ENCODE assay signal across 1 cellular context in the genomic region with DNA sequence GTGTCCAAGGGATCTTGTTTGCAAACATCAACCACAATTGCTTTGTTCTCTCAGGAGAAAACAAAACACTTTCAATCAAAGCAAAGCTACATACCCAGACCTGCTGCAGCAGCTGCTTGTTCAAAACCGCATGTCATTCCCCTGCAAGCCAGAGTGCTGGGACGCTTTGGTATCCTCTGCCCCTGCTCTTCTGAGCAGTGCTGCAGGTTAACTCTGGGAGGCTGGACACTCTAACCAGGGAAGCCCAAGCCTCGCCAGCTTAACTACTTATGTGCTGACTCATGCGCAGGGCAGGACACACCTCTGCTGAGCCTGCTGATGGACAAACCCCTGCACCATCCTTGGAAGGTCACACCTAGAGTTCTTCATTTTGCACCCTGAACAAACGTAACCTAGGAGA.
TF ChIP-seq lines count a peak whose summit lies in the region.

No MANE protein-coding gene starts in this region.

TF ChIP-seq in GM23338, 12 proteins besides CTCF, POLR2A, EP300 and RAD21 (continued from another document):
- TF ChIP-seq, protein P1, sequence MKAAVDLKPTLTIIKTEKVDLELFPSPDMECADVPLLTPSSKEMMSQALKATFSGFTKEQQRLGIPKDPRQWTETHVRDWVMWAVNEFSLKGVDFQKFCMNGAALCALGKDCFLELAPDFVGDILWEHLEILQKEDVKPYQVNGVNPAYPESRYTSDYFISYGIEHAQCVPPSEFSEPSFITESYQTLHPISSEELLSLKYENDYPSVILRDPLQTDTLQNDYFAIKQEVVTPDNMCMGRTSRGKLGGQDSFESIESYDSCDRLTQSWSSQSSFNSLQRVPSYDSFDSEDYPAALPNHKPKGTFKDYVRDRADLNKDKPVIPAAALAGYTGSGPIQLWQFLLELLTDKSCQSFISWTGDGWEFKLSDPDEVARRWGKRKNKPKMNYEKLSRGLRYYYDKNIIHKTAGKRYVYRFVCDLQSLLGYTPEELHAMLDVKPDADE (IDR thresholded peaks at IDR 0.05), result no peak
- TF ChIP-seq CREB1 (CRISPR knock-in tag; IDR thresholded peaks at IDR 0.05; ENCODE audit: low read depth) (no peak), POLR2AphosphoS5 (IDR thresholded peaks at IDR 0.05; ENCODE audit: low read depth) (no peak), STAT1 (IDR thresholded peaks at IDR 0.05; ENCODE audit: unreplicated experiment) (no peak), JUNB (IDR thresholded peaks at IDR 0.05; ENCODE audit: unreplicated experiment) (no peak), ZNF114 (CRISPR knock-in tag; IDR thresholded peaks at IDR 0.05) (no peak), NANOG (IDR thresholded peaks at IDR 0.05; ENCODE audit: borderline replicate concordance) (no peak)
- TF ChIP-seq, protein P2, sequence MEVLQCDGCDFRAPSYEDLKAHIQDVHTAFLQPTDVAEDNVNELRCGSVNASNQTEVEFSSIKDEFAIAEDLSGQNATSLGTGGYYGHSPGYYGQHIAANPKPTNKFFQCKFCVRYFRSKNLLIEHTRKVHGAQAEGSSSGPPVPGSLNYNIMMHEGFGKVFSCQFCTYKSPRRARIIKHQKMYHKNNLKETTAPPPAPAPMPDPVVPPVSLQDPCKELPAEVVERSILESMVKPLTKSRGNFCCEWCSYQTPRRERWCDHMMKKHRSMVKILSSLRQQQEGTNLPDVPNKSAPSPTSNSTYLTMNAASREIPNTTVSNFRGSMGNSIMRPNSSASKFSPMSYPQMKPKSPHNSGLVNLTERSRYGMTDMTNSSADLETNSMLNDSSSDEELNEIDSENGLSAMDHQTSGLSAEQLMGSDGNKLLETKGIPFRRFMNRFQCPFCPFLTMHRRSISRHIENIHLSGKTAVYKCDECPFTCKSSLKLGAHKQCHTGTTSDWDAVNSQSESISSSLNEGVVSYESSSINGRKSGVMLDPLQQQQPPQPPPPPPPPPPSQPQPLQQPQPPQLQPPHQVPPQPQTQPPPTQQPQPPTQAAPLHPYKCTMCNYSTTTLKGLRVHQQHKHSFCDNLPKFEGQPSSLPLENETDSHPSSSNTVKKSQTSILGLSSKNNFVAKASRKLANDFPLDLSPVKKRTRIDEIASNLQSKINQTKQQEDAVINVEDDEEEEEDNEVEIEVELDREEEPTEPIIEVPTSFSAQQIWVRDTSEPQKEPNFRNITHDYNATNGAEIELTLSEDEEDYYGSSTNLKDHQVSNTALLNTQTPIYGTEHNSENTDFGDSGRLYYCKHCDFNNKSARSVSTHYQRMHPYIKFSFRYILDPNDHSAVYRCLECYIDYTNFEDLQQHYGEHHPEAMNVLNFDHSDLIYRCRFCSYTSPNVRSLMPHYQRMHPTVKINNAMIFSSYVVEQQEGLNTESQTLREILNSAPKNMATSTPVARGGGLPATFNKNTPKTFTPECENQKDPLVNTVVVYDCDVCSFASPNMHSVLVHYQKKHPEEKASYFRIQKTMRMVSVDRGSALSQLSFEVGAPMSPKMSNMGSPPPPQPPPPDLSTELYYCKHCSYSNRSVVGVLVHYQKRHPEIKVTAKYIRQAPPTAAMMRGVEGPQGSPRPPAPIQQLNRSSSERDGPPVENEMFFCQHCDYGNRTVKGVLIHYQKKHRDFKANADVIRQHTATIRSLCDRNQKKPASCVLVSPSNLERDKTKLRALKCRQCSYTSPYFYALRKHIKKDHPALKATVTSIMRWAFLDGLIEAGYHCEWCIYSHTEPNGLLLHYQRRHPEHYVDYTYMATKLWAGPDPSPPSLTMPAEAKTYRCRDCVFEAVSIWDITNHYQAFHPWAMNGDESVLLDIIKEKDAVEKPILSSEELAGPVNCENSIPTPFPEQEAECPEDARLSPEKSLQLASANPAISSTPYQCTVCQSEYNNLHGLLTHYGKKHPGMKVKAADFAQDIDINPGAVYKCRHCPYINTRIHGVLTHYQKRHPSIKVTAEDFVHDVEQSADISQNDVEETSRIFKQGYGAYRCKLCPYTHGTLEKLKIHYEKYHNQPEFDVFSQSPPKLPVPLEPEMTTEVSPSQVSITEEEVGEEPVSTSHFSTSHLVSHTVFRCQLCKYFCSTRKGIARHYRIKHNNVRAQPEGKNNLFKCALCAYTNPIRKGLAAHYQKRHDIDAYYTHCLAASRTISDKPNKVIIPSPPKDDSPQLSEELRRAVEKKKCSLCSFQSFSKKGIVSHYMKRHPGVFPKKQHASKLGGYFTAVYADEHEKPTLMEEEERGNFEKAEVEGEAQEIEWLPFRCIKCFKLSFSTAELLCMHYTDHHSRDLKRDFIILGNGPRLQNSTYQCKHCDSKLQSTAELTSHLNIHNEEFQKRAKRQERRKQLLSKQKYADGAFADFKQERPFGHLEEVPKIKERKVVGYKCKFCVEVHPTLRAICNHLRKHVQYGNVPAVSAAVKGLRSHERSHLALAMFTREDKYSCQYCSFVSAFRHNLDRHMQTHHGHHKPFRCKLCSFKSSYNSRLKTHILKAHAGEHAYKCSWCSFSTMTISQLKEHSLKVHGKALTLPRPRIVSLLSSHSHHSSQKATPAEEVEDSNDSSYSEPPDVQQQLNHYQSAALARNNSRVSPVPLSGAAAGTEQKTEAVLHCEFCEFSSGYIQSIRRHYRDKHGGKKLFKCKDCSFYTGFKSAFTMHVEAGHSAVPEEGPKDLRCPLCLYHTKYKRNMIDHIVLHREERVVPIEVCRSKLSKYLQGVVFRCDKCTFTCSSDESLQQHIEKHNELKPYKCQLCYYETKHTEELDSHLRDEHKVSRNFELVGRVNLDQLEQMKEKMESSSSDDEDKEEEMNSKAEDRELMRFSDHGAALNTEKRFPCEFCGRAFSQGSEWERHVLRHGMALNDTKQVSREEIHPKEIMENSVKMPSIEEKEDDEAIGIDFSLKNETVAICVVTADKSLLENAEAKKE (CRISPR knock-in tag; IDR thresholded peaks at IDR 0.05), result no peak
- TF ChIP-seq, protein P3, sequence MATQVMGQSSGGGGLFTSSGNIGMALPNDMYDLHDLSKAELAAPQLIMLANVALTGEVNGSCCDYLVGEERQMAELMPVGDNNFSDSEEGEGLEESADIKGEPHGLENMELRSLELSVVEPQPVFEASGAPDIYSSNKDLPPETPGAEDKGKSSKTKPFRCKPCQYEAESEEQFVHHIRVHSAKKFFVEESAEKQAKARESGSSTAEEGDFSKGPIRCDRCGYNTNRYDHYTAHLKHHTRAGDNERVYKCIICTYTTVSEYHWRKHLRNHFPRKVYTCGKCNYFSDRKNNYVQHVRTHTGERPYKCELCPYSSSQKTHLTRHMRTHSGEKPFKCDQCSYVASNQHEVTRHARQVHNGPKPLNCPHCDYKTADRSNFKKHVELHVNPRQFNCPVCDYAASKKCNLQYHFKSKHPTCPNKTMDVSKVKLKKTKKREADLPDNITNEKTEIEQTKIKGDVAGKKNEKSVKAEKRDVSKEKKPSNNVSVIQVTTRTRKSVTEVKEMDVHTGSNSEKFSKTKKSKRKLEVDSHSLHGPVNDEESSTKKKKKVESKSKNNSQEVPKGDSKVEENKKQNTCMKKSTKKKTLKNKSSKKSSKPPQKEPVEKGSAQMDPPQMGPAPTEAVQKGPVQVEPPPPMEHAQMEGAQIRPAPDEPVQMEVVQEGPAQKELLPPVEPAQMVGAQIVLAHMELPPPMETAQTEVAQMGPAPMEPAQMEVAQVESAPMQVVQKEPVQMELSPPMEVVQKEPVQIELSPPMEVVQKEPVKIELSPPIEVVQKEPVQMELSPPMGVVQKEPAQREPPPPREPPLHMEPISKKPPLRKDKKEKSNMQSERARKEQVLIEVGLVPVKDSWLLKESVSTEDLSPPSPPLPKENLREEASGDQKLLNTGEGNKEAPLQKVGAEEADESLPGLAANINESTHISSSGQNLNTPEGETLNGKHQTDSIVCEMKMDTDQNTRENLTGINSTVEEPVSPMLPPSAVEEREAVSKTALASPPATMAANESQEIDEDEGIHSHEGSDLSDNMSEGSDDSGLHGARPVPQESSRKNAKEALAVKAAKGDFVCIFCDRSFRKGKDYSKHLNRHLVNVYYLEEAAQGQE (IDR thresholded peaks at IDR 0.05; ENCODE audit: unreplicated experiment), result no peak
